ENCODE assay signal across 28 cellular contexts in the genomic region with DNA sequence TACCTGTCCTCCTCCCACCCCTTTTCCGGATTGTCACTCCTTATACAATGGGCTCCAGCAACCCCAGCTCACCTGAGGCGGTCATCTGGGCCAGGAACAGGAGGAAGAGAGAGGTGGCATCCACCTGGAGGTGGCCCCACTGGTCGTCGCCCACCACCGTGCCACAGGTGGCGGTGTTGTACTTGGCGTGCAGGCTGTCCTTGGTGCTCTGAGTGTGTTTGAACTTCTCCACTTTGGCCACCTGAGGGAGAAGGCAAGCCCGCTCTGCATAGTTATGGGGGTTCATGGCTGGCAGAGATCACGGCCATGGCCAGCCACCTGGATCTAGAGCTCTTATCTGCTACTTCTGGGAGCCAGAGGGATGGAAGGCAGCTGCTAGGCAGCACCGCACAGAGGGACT. TPM values are rescaled to one million over a fixed set of nuclear protein-coding genes. Genes with fewer than 3 reads are reported as not detected.
A peak's percentile ranks its signal among the peaks of the same experiment; 100 is the strongest.
DNase-seq lines count a peak whose midpoint lies in the region; ATAC-seq and TF ChIP-seq lines count a peak whose summit lies in the region.
"Had no signal": no experiment of that assay in that cellular context is flagged by ENCODE, and none has a peak within 500 bp of the region (broad histone marks: within the 10 kb centered on the region; RNA-seq: fewer than 3 reads in every experiment).

No MANE protein-coding gene starts in this region.

- peaks cover 5% of the 10 kb centered on the region for H3K36me3 ChIP-seq in H7 (replicated peaks; ENCODE audit: control insufficient read depth, insufficient read depth, low read length)
- no peaks in the 10 kb centered on the region for H3K36me3 ChIP-seq in Panc1 (ENCODE audit: control insufficient read depth, insufficient read depth, low read length)
- no peaks in the 10 kb centered on the region for H3K36me3 ChIP-seq in ovary
- H3K36me3 ChIP-seq: brain microvascular endothelial cell had no signal

- POLR2A ChIA-PET in Panc1 (lab: Charles Lee) = no interaction called here

- no peak for TF ChIP-seq POLR2A in ovary (IDR thresholded peaks at IDR 0.05)

- H3K27ac Mint-ChIP-seq in Calu3 (ENCODE audit: unreplicated experiment) = no peak overlapping the region
- H3K27ac Mint-ChIP-seq: activated CD4-positive, alpha-beta memory T cell treated with anti-CD3 and anti-CD28 coated beads, Interleukin-2, amount 10 ng/mL, durations not matched to agents 7 days and 5 days; activated naive CD4-positive, alpha-beta T cell treated with anti-CD3 and anti-CD28 coated beads, Interleukin-2, amount 50 U/mL, for 72 hours; activated T-helper 2 cell treated with anti-CD3 and anti-CD28 coated beads, Interferon-gamma antibody, Interleukin-2, Interleukin-4, amounts not matched to agents 10 μg/mL and 5 μg/mL and 100 μg/mL, durations not matched to agents 14 hours and 24 hours and 36 hours; naive thymus-derived CD8-positive, alpha-beta T cell had no signal

- TF ChIP-seq CTCF in Calu3 (IDR thresholded peaks at IDR 0.05; ENCODE audit: unreplicated experiment) (no peak), Panc1 (IDR thresholded peaks at IDR 0.05) (0 out of 2 replicates have a peak, but pooled peaks have one; percentile 11), GM20000 (IDR thresholded peaks at IDR 0.05; ENCODE audit: extremely low read depth, missing control alignments) (no peak), ovary (IDR thresholded peaks at IDR 0.05) (no peak)

- H3K36me3 Mint-ChIP-seq in Calu3 (ENCODE audit: insufficient read depth, unreplicated experiment) = peaks cover 7% of the 10 kb centered on the region

- DNase-seq in Calu3 (peak; percentile 13), H7 (peak; percentile 65), Panc1 (ENCODE audit: low read depth, low spot score) (no peak), left colon (no peak), GM20000 (ENCODE audit: low spot score) (no peak), ovary (no peak)
- DNase-seq: activated CD4-positive, alpha-beta memory T cell treated with anti-CD3 and anti-CD28 coated beads, Interleukin-2, amount 10 ng/mL, durations not matched to agents 7 days and 5 days; amygdala; brain microvascular endothelial cell; C1 segment of cervical spinal cord; cerebellar nuclear complex; dermis blood vessel endothelial cell; head of caudate nucleus; kidney; naive thymus-derived CD8-positive, alpha-beta T cell; NCI-H1436; NCI-H2081; NCI-H345; small intestine; stimulated activated naive CD4-positive, alpha-beta T cell treated with Interleukin-2 at 50 U/mL for 16 hours; T-helper 1 cell; upper lobe of left lung had no signal

- H3K27ac ChIP-seq in Panc1 (ENCODE audit: low read length) = no peak overlapping the region
- H3K27ac ChIP-seq in ovary = no peak overlapping the region
- H3K27ac ChIP-seq: brain microvascular endothelial cell, SK-N-MC, suprapubic skin, upper lobe of left lung had no signal

- H3K9me3 Mint-ChIP-seq in Calu3 (ENCODE audit: low read depth, unreplicated experiment) = no peaks in the 10 kb centered on the region
- H3K9me3 Mint-ChIP-seq: activated CD4-positive, alpha-beta memory T cell treated with anti-CD3 and anti-CD28 coated beads, Interleukin-2, amount 10 ng/mL, durations not matched to agents 7 days and 5 days; activated naive CD4-positive, alpha-beta T cell treated with anti-CD3 and anti-CD28 coated beads, Interleukin-2, amount 50 U/mL, for 72 hours; activated T-helper 2 cell treated with anti-CD3 and anti-CD28 coated beads, Interferon-gamma antibody, Interleukin-2, Interleukin-4, amounts not matched to agents 10 μg/mL and 5 μg/mL and 100 μg/mL, durations not matched to agents 14 hours and 24 hours and 36 hours; naive thymus-derived CD8-positive, alpha-beta T cell had no signal

- no TSS peak for BruUV-seq in Calu3 (replicated peaks; lab: Mats Ljungman, UMichigan)
- no TSS peak for BruUV-seq in Panc1 (replicated peaks; lab: Mats Ljungman, UMichigan)

- H3K4me1 Mint-ChIP-seq in Calu3 (ENCODE audit: low read depth, unreplicated experiment) = no peaks in the 10 kb centered on the region

- no peak overlapping the region for H3K4me3 Mint-ChIP-seq in Calu3 (ENCODE audit: low read depth, unreplicated experiment)
- H3K4me3 Mint-ChIP-seq: activated CD4-positive, alpha-beta memory T cell treated with anti-CD3 and anti-CD28 coated beads, Interleukin-2, amount 10 ng/mL, durations not matched to agents 7 days and 5 days; naive thymus-derived CD8-positive, alpha-beta T cell had no signal

- CTCF ChIA-PET in Calu3 (lab: Charles Lee) (no interaction called here), Panc1 (lab: Charles Lee) (no interaction called here)

- in situ Hi-C loops in Panc1 (cut with HindIII; ENCODE audit: low pct_unique_long_range_greater_than_20kb, low sequenced_read_pairs) = no loop called here

- no peaks in the 10 kb centered on the region for H3K27me3 Mint-ChIP-seq in Calu3 (ENCODE audit: unreplicated experiment)
- H3K27me3 Mint-ChIP-seq: activated CD4-positive, alpha-beta memory T cell treated with anti-CD3 and anti-CD28 coated beads, Interleukin-2, amount 10 ng/mL, durations not matched to agents 7 days and 5 days; naive thymus-derived CD8-positive, alpha-beta T cell had no signal

- no peak for TF ChIP-seq EP300 in ovary (IDR thresholded peaks at IDR 0.05)

- 81 to 85% (median 82%) methylated on average over 10 of the region's 10 CpGs for WGBS in ovary, 3 donors

- no peak for ATAC-seq in Panc1
- peak; percentile 35 for ATAC-seq in left colon
- ATAC-seq in GM19328 (IDR thresholded peaks at IDR 0.05; ENCODE audit: unreplicated experiment) = no peak
- ATAC-seq: activated naive CD4-positive, alpha-beta T cell treated with anti-CD3 and anti-CD28 coated beads, Interleukin-2, amount 50 U/mL, for 72 hours; esophagus mucosa; naive thymus-derived CD8-positive, alpha-beta T cell had no signal

- H3K9me3 ChIP-seq in Panc1 (ENCODE audit: control insufficient read depth, insufficient read depth, low read depth, low read length) = no peaks in the 10 kb centered on the region
- no peaks in the 10 kb centered on the region for H3K9me3 ChIP-seq in ovary
- H3K9me3 ChIP-seq: suprapubic skin, upper lobe of left lung had no signal

- no peaks in the 10 kb centered on the region for H3K4me1 ChIP-seq in Panc1 (ENCODE audit: control insufficient read depth, insufficient read depth, low read length)
- no peaks in the 10 kb centered on the region for H3K4me1 ChIP-seq in ovary (ENCODE audit: insufficient read depth)
- H3K4me1 ChIP-seq: suprapubic skin, upper lobe of left lung had no signal

- intact Hi-C loops in Calu3 (cut with micrococcal nuclease; ENCODE audit: unreplicated experiment) = no loop called here
- intact Hi-C loops in Panc1 (cut with micrococcal nuclease; ENCODE audit: unreplicated experiment) = no loop called here
- intact Hi-C loops in left colon (cut with DNase I, micrococcal nuclease) = no loop called here
- intact Hi-C loops in ovary (cut with DNase I) = no loop called here

- no peak overlapping the region for H3K4me3 ChIP-seq in H7 (ENCODE audit: insufficient read depth, low read depth, low read length)
- no peak overlapping the region for H3K4me3 ChIP-seq in Panc1 (ENCODE audit: low read depth in 2 of 2, low read length in 2 of 2)
- no peak overlapping the region for H3K4me3 ChIP-seq in ovary
- H3K4me3 ChIP-seq: SK-N-MC, suprapubic skin, upper lobe of left lung had no signal

- no peaks in the 10 kb centered on the region for H3K27me3 ChIP-seq in H7 (ENCODE audit: control insufficient read depth, insufficient read depth, low read length)
- no peaks in the 10 kb centered on the region for H3K27me3 ChIP-seq in Panc1 (ENCODE audit: control insufficient read depth, insufficient read depth, low read length)
- H3K27me3 ChIP-seq in ovary = no peaks in the 10 kb centered on the region
- H3K27me3 ChIP-seq: brain microvascular endothelial cell, suprapubic skin, upper lobe of left lung had no signal

RNA-seq across cellular contexts. Expression of a gene that starts 32.9 kb away (rescaled TPM):
- total RNA-seq in Calu3 (2022) (44.7 and 47.6 TPM in 2 replicates), Panc1 (2021; ENCODE audit: unreplicated experiment) (20.6 TPM), left colon (10 to 100 TPM; 22.9 to 29.5 TPM), ovary (10 to 100 TPM; 19.4 to 43.5 (median 33.7) TPM)
- 11.7 and 16.7 TPM in 2 replicates for total RNA-seq in H7 (2014; rRNA removed; shearing (Covaris generic))
- polyA plus RNA-seq in Panc1 (2012; ENCODE audit: insufficient read length) = 23.6 TPM
- polyA plus RNA-seq in ovary = 10 to 100 TPM; 20.3 to 32.9 TPM

Comparison
In these comparisons a context has a peak if more than half of its experiments do, and no peak if none do; other contexts are left out.
1. DNase-seq: peak in Calu3 (single experiment) and H7 (single experiment); none in Panc1 (single experiment), left colon (0 of 2), GM20000 (single experiment) and ovary (0 of 5).